21 cellular contexts compared by ENCODE assay signal in genomic region chr15:29043731-29044485, GRCh38.
DNase-seq lines count a peak whose midpoint lies in the region; ATAC-seq, FAIRE-seq and TF ChIP-seq lines count a peak whose summit lies in the region.
"Had no signal": no experiment of that assay in that cellular context is flagged by ENCODE, and none has a peak within 500 bp of the region (broad histone marks: within the 10 kb centered on the region; RNA-seq: fewer than 3 reads in every experiment).

No MANE protein-coding gene starts in this region.

- no peak for FAIRE-seq in urothelium cell line (lab: Jason Lieb, UNC)
- FAIRE-seq: GM12878 had no signal

- no peaks in the 10 kb centered on the region for H3K79me2 ChIP-seq in osteoblast (ENCODE audit: insufficient read depth, low read length)

- intact Hi-C loops in ascending aorta (cut with DNase I): no loop called here

- DNase-seq in COLO829 (ENCODE audit: low spot score): peak; percentile 42
- DNase-seq in fibroblast of peridontal ligament (ENCODE audit: extremely low read depth): peak; percentile 18
- DNase-seq in osteoblast (ENCODE audit: insufficient read length, low spot score, missing footprints): no peak
- DNase-seq in kidney glomerular epithelial cell (lab: John Stamatoyannopoulos, UW): no peak
- DNase-seq in urothelium cell line (ENCODE audit: low spot score): no peak
- DNase-seq in ascending aorta (ENCODE audit: low spot score in 2 of 2): no peak
- DNase-seq: activated B cell treated with CpG ODN at 0.5 μM for 24 hours; activated effector memory CD4-positive, alpha-beta T cell treated with anti-CD3 and anti-CD28 coated beads, Interleukin-2, amount 50 U/mL, for 16 hours; CD8-positive, alpha-beta memory T cell; effector CD8-positive, alpha-beta T cell; MG63; NCI-H2081 treated with DMSO at 0.1 percent for 48 hours; PC-9; SW 1271 had no signal

- ATAC-seq in SK-N-SH treated with all-trans-retinoic acid at 6 μM for 48 hours (peak; percentile 83), HG02884 (IDR thresholded peaks at IDR 0.05; ENCODE audit: unreplicated experiment) (no peak)
- ATAC-seq: GM12878; stimulated activated effector memory CD8-positive, alpha-beta T cell treated with anti-CD3 and anti-CD28 coated beads, Interleukin-12 subunit alpha, Interleukin-12 subunit beta, amount 100 ng/mL, for 72 hours; upper lobe of right lung had no signal

- TF ChIP-seq CTCF in osteoblast (IDR thresholded peaks at IDR 0.05; ENCODE audit: extremely low read depth, low read depth, low read length): no peak
- no peak for TF ChIP-seq CTCF in ascending aorta (IDR thresholded peaks at IDR 0.05)

- no peak overlapping the region for H2AFZ ChIP-seq in osteoblast (ENCODE audit: low read length)
- H2AFZ ChIP-seq: PC-9 had no signal

- no peaks in the 10 kb centered on the region for H4K20me1 ChIP-seq in osteoblast (ENCODE audit: insufficient read depth, low read length)

- H3K4me1 ChIP-seq in osteoblast (ENCODE audit: insufficient read depth, low read length): peaks cover 15% of the 10 kb centered on the region
- no peaks in the 10 kb centered on the region for H3K4me1 ChIP-seq in ascending aorta
- H3K4me1 ChIP-seq: upper lobe of right lung had no signal

- no peak overlapping the region for H3K27ac ChIP-seq in osteoblast (ENCODE audit: low read depth, low read length)
- no peak overlapping the region for H3K27ac ChIP-seq in ascending aorta
- H3K27ac ChIP-seq: PC-9, upper lobe of right lung had no signal

- H3K4me2 ChIP-seq in osteoblast (ENCODE audit: insufficient read depth, low read length): peak overlapping the region; percentile 22
- H3K4me2 ChIP-seq: PC-9 had no signal

- H3K27me3 ChIP-seq in osteoblast (ENCODE audit: insufficient read depth, low read length) (no peaks in the 10 kb centered on the region), ascending aorta (no peaks in the 10 kb centered on the region)
- H3K27me3 ChIP-seq: MG63, upper lobe of right lung had no signal

- H3K4me3 ChIP-seq in osteoblast (ENCODE audit: insufficient read depth, low read length) (no peak overlapping the region), ascending aorta (no peak overlapping the region)
- H3K4me3 ChIP-seq: GM12878, HAP-1, lung, MG63, PC-9, upper lobe of right lung had no signal

- no peaks in the 10 kb centered on the region for H3K36me3 ChIP-seq in osteoblast (ENCODE audit: insufficient read depth, low read length)
- no peaks in the 10 kb centered on the region for H3K36me3 ChIP-seq in ascending aorta
- H3K36me3 ChIP-seq: HAP-1, MG63, upper lobe of right lung had no signal

- H3K9me3 ChIP-seq in osteoblast (ENCODE audit: low read depth, low read length) (no peaks in the 10 kb centered on the region), ascending aorta (no peaks in the 10 kb centered on the region)
- H3K9me3 ChIP-seq: HAP-1, MG63, upper lobe of right lung had no signal

TF ChIP-seq in SK-N-SH treated with all-trans-retinoic acid at 6 μM for 48 hours, 23 proteins besides CTCF, POLR2A, EP300 and RAD21:
- TF ChIP-seq ZNF8 (CRISPR knock-in tag; IDR thresholded peaks at IDR 0.05) (no peak), TCF4 (CRISPR knock-in tag; IDR thresholded peaks at IDR 0.05; ENCODE audit: borderline replicate concordance) (peak; percentile 40; the same call in 1 of the 2 replicates)
TF ChIP-seq in SK-N-SH treated with all-trans-retinoic acid at 6 μM for 48 hours: peak in this region for 1.

Comparison
In these comparisons a context has a peak if more than half of its experiments do, and no peak if none do; other contexts are left out.
1. DNase-seq: peak in COLO829 (single experiment) and fibroblast of peridontal ligament (single experiment); none in osteoblast (single experiment), kidney glomerular epithelial cell (single experiment), urothelium cell line (single experiment) and ascending aorta (0 of 2).